In genomic region chr10:28719789-28720436, GRCh38 we compare ENCODE assay signal across 16 cellular contexts. TPM values are rescaled to one million over a fixed set of nuclear protein-coding genes. Genes with fewer than 3 reads are reported as not detected.
A peak's percentile ranks its signal among the peaks of the same experiment; 100 is the strongest.
DNase-seq lines count a peak whose midpoint lies in the region; ATAC-seq, FAIRE-seq and TF ChIP-seq lines count a peak whose summit lies in the region.
"Had no signal": no experiment of that assay in that cellular context is flagged by ENCODE, and none has a peak within 500 bp of the region (broad histone marks: within the 10 kb centered on the region; RNA-seq: fewer than 3 reads in every experiment).

No MANE protein-coding gene starts in this region.

- 0 out of 3 replicates have a peak, but pooled peaks have one; percentile 44 for ATAC-seq in RWPE2 (ENCODE audit: low read depth)
- ATAC-seq: left lung; sciatic nerve; stimulated activated naive CD8-positive, alpha-beta T cell treated with anti-CD3 and anti-CD28 coated beads, Interleukin-15, amount 100 ng/mL, for 72 hours had no signal

- TF ChIP-seq POLR2A in esophagus squamous epithelium (IDR thresholded peaks at IDR 0.05) (no peak), testis (IDR thresholded peaks at IDR 0.05) (no peak)

- no peak overlapping the region for H2AFZ ChIP-seq in osteoblast (ENCODE audit: low read length)
- H2AFZ ChIP-seq: hepatocyte had no signal

- H3K4me1 ChIP-seq in RWPE2 (ENCODE audit: insufficient read depth, poor library complexity, severe bottlenecking) (no peaks in the 10 kb centered on the region), osteoblast (ENCODE audit: insufficient read depth, low read length) (peaks cover 14% of the 10 kb centered on the region), esophagus squamous epithelium (peaks cover 0 to 12% (median 6%) of the 10 kb centered on the region in 3 donors), testis (no peaks in the 10 kb centered on the region)
- H3K4me1 ChIP-seq: left lung had no signal

- TF ChIP-seq CTCF in RWPE2 (IDR thresholded peaks at IDR 0.05; ENCODE audit: poor library complexity, severe bottlenecking) = no peak
- TF ChIP-seq CTCF in epithelial cell of esophagus (IDR thresholded peaks at IDR 0.05; ENCODE audit: insufficient read depth, low read depth, low read length, missing control alignments) = no peak
- TF ChIP-seq CTCF in osteoblast (IDR thresholded peaks at IDR 0.05; ENCODE audit: extremely low read depth, low read depth, low read length) = no peak
- no peak for TF ChIP-seq CTCF in esophagus squamous epithelium (IDR thresholded peaks at IDR 0.05)
- no peak for TF ChIP-seq CTCF in testis (IDR thresholded peaks at IDR 0.05)

- H3K79me2 ChIP-seq in osteoblast (ENCODE audit: insufficient read depth, low read length) = no peaks in the 10 kb centered on the region
- H3K79me2 ChIP-seq: hepatocyte had no signal

- H3K27me3 ChIP-seq in RWPE2 (ENCODE audit: insufficient read depth, poor library complexity, severe bottlenecking) = peaks cover 3% of the 10 kb centered on the region
- H3K27me3 ChIP-seq in osteoblast (ENCODE audit: insufficient read depth, low read length) = no peaks in the 10 kb centered on the region
- H3K27me3 ChIP-seq in esophagus squamous epithelium = peaks cover 0 to 99% (median 4%) of the 10 kb centered on the region in 4 donors
- H3K27me3 ChIP-seq in testis = no peaks in the 10 kb centered on the region
- H3K27me3 ChIP-seq: ascending aorta, hepatocyte had no signal

- intact Hi-C loops in esophagus squamous epithelium (cut with DNase I) = no loop called here
- intact Hi-C loops in testis (cut with DNase I; ENCODE audit: low total_unique reads) = no loop called here

- DNase-seq in RWPE2 (ENCODE audit: low spot score) = no peak
- DNase-seq in epithelial cell of esophagus (ENCODE audit: low read depth) = peak; percentile 17
- DNase-seq in osteoblast (ENCODE audit: insufficient read length, low spot score, missing footprints) = no peak
- DNase-seq in esophagus squamous epithelium (lab: John Stamatoyannopoulos, UW) = no peak
- no peak for DNase-seq in testis
- DNase-seq in 8988T = no peak
- no peak for DNase-seq in stimulated activated CD4-positive, alpha-beta T cell treated with anti-CD3 and anti-CD28 coated beads, Interleukin-12 subunit alpha, Interleukin-12 subunit beta, amount 100 ng/mL, for 4 hours
- DNase-seq: activated CD4-positive, alpha-beta memory T cell treated with anti-CD3 and anti-CD28 coated beads for 36 hours; left lung; NCI-H2171; nephron progenitor cell; stimulated activated naive CD8-positive, alpha-beta T cell treated with anti-CD3 and anti-CD28 coated beads, Interleukin-15, amount 100 ng/mL, for 72 hours had no signal

- H3K9me3 ChIP-seq in RWPE2 (ENCODE audit: severe bottlenecking) = no peaks in the 10 kb centered on the region
- H3K9me3 ChIP-seq in osteoblast (ENCODE audit: low read depth, low read length) = no peaks in the 10 kb centered on the region
- H3K9me3 ChIP-seq in esophagus squamous epithelium = no peaks in the 10 kb centered on the region
- H3K9me3 ChIP-seq in testis = no peaks in the 10 kb centered on the region
- H3K9me3 ChIP-seq: ascending aorta, left lung had no signal

- H3K36me3 ChIP-seq in RWPE2 (ENCODE audit: low read depth) (no peaks in the 10 kb centered on the region), osteoblast (ENCODE audit: insufficient read depth, low read length) (no peaks in the 10 kb centered on the region), esophagus squamous epithelium (no peaks in the 10 kb centered on the region), testis (ENCODE audit: low read depth, missing control alignments) (no peaks in the 10 kb centered on the region)
- H3K36me3 ChIP-seq: ascending aorta, left lung had no signal

- H3K4me2 ChIP-seq in osteoblast (ENCODE audit: insufficient read depth, low read length) = peak overlapping the region; percentile 37
- H3K4me2 ChIP-seq: hepatocyte had no signal

- H4K20me1 ChIP-seq in osteoblast (ENCODE audit: insufficient read depth, low read length) = no peaks in the 10 kb centered on the region

- WGBS in esophagus squamous epithelium, 2 donors = 25 to 30% methylated on average over 5 to 6 of the region's 8 CpGs
- WGBS in testis, 2 donors = 65 to 73% methylated on average over 8 of the region's 8 CpGs

- H3K4me3 ChIP-seq in RWPE2 (ENCODE audit: severe bottlenecking) (no peak overlapping the region), epithelial cell of esophagus (ENCODE audit: low read length) (no peak overlapping the region), osteoblast (ENCODE audit: insufficient read depth, low read length) (no peak overlapping the region), esophagus squamous epithelium (no peak overlapping the region), testis (no peak overlapping the region)
- H3K4me3 ChIP-seq: ascending aorta, hepatocyte, left lung had no signal

- FAIRE-seq in G401.6 (lab: Jason Lieb, UNC) = peak; percentile 79

- H3K27ac ChIP-seq in RWPE2 (ENCODE audit: poor library complexity, severe bottlenecking) (no peak overlapping the region), osteoblast (ENCODE audit: low read depth, low read length) (no peak overlapping the region), esophagus squamous epithelium (no peak overlapping the region), testis (no peak overlapping the region)
- H3K27ac ChIP-seq: ascending aorta, hepatocyte, left lung had no signal

RNA-seq across cellular contexts. Expression of gene BAMBI, which starts 42.6 kb away (rescaled TPM):
- total RNA-seq in osteoblast (13.6 and 14.8 TPM in 2 replicates), esophagus squamous epithelium (1 to 10 TPM; 2.5 to 6.8 (median 4.4) TPM), testis (10 to 100 TPM; 49.7 to 59.6 TPM)
- polyA plus RNA-seq in testis (ENCODE audit: insufficient read depth, low read depth, low replicate concordance) = 24.4 TPM
